8 cellular contexts compared by ENCODE assay signal in genomic region chr6:2970753-2971419, GRCh38. TPM values are rescaled to one million over a fixed set of nuclear protein-coding genes. Genes with fewer than 3 reads are reported as not detected.
DNase-seq lines count a peak whose midpoint lies in the region; ATAC-seq, FAIRE-seq and TF ChIP-seq lines count a peak whose summit lies in the region.

No MANE protein-coding gene starts in this region.

- H3K4me2 ChIP-seq in endothelial cell of umbilical vein (ENCODE audit: insufficient read depth, low read length) = peak overlapping the region; percentile 78

- peaks cover 15% of the 10 kb centered on the region for H3K79me2 ChIP-seq in endothelial cell of umbilical vein (ENCODE audit: control insufficient read depth, insufficient read depth, low read length)

- BruUV-seq in endothelial cell of umbilical vein (replicated peaks; lab: Mats Ljungman, UMichigan) = no TSS peak

- peak overlapping the region; percentile 51 for H3K27ac ChIP-seq in endothelial cell of umbilical vein (ENCODE audit: insufficient read depth, low read depth, low read length)
- H3K27ac ChIP-seq in mesodermal cell (ENCODE audit: low read depth, low read length, severe bottlenecking) = peak overlapping the region; percentile 30

- H3K36me3 ChIP-seq in ES-I3 (ENCODE audit: insufficient read depth, low read length) = no peaks in the 10 kb centered on the region
- H3K36me3 ChIP-seq in endothelial cell of umbilical vein (ENCODE audit: control insufficient read depth in 2 of 2, extremely low read depth in 1 of 2, insufficient read depth in 2 of 2, low read length in 2 of 2) = peaks cover 0 to under 1% of the 10 kb centered on the region in 2 experiments
- no peaks in the 10 kb centered on the region for H3K36me3 ChIP-seq in mesodermal cell (ENCODE audit: control insufficient read depth, insufficient read depth, low read length)

- no peak for TF ChIP-seq POLR2A in endothelial cell of umbilical vein (IDR thresholded peaks at IDR 0.05; ENCODE audit: low read depth, low read length)

- intact Hi-C loops in endothelial cell of umbilical vein (cut with micrococcal nuclease) = loop anchor here (1.0 kb wide), 4 partner anchors 10 to 19 kb away; no protein-coding TSS in a partner anchor

- H3K4me1 ChIP-seq in ES-I3 (ENCODE audit: insufficient read depth, low read length) (no peaks in the 10 kb centered on the region), endothelial cell of umbilical vein (ENCODE audit: control insufficient read depth, extremely low read depth, insufficient read depth, low read length) (peaks cover 5% of the 10 kb centered on the region), mesodermal cell (ENCODE audit: control insufficient read depth, insufficient read depth, low read length, poor library complexity, severe bottlenecking) (peaks cover 10% of the 10 kb centered on the region)

- H2AFZ ChIP-seq in endothelial cell of umbilical vein (ENCODE audit: low read depth, low read length) = peak overlapping the region; percentile 60

- TF ChIP-seq CTCF in endothelial cell of umbilical vein (IDR thresholded peaks at IDR 0.05; ENCODE audit: extremely low read depth in 1 of 2, insufficient read depth in 1 of 2, low read depth in 1 of 2, low read length in 2 of 2) = no peak

- no peak for ATAC-seq in GM18502 (IDR thresholded peaks at IDR 0.05; ENCODE audit: poor library complexity, unreplicated experiment)

- POLR2A ChIA-PET in endothelial cell of umbilical vein (lab: Charles Lee) = interaction anchor here (0.6 to 0.8 kb wide), 2 partner anchors 18 to 1051 kb away, joined by 5 to 7 read pairs; no protein-coding TSS in a partner anchor

- no peaks in the 10 kb centered on the region for H3K27me3 ChIP-seq in endothelial cell of umbilical vein (ENCODE audit: control insufficient read depth in 2 of 2, insufficient read depth in 2 of 2, low read length in 2 of 2)

- H3K4me3 ChIP-seq in endothelial cell of umbilical vein (replicated peaks in 1 of 3; ENCODE audit: insufficient read depth in 1 of 3, low read depth in 1 of 3, low read length in 3 of 3) = peak overlapping the region; percentile 15 to 58 (median 54)
- peak overlapping the region; percentile 52 for H3K4me3 ChIP-seq in mesodermal cell (ENCODE audit: extremely low read depth, insufficient read depth, low read length, poor library complexity, severe bottlenecking)

- DNase-seq in NCI-H2196 (lab: John Stamatoyannopoulos, UW; ENCODE audit: unreplicated experiment) (peak; percentile 54), activated T-cell treated with anti-CD3 and anti-CD28 coated beads for 24 hours (ENCODE audit: low read depth) (peak; percentile 38), endothelial cell of umbilical vein (ENCODE audit: low read depth, low spot score) (peak; percentile 56), OCI-M1 (lab: John Stamatoyannopoulos, UW) (no peak)
- peak; percentile 39 for DNase-seq in stimulated activated CD8-positive, alpha-beta memory T cell treated with anti-CD3 and anti-CD28 coated beads, Interleukin-4, amount 100 ng/mL, for 24 hours (ENCODE audit: low read depth)

- CTCF ChIA-PET in endothelial cell of umbilical vein (lab: Charles Lee) = interaction anchor here (0.9 to 1.5 kb wide), 3 partner anchors 9 to 18 kb away, joined by 3 to 14 read pairs (median 6); no protein-coding TSS in a partner anchor

- H3K9me3 ChIP-seq in ES-I3 (ENCODE audit: control insufficient read depth, insufficient read depth, low read length) (no peaks in the 10 kb centered on the region), endothelial cell of umbilical vein (replicated peaks; ENCODE audit: control insufficient read depth, insufficient read depth, low read length) (no peaks in the 10 kb centered on the region), mesodermal cell (ENCODE audit: control insufficient read depth, low read length) (no peaks in the 10 kb centered on the region)

- no peaks in the 10 kb centered on the region for H4K20me1 ChIP-seq in endothelial cell of umbilical vein (replicated peaks; ENCODE audit: control insufficient read depth, extremely low read depth, insufficient read depth, low read length)

- FAIRE-seq in endothelial cell of umbilical vein (lab: Jason Lieb, UNC) = no peak

- no peaks in the 10 kb centered on the region for H3K9me1 ChIP-seq in endothelial cell of umbilical vein (replicated peaks; ENCODE audit: control insufficient read depth, extremely low read depth, insufficient read depth, low read length)

- WGBS in mesodermal cell (ENCODE audit: insufficient coverage in 2 of 2), 2 experiments = 1 to 2% methylated on average over 66 to 67 of the region's 80 CpGs

- dilution Hi-C loops in endothelial cell of umbilical vein (cut with MboI; ENCODE audit: extremely low pct_ligation_motif_present, low sequenced_read_pairs) = no loop called here

- H3K9ac ChIP-seq in ES-I3 (ENCODE audit: low read depth, low read length) = peak overlapping the region; percentile 90
- peak overlapping the region; percentile 60 for H3K9ac ChIP-seq in endothelial cell of umbilical vein (replicated peaks; ENCODE audit: extremely low read depth, insufficient read depth, low read length)

TF ChIP-seq in endothelial cell of umbilical vein, 7 proteins besides CTCF, POLR2A, EP300 and RAD21:
- no peak for TF ChIP-seq GATA2 (IDR thresholded peaks at IDR 0.05; ENCODE audit: insufficient read depth, insufficient read length, low read depth, low read length)
- TF ChIP-seq JUN (IDR thresholded peaks at IDR 0.05; ENCODE audit: borderline replicate concordance, insufficient read depth, insufficient read length, low read depth) = no peak
- TF ChIP-seq POLR2AphosphoS5 (IDR thresholded peaks at IDR 0.05; ENCODE audit: insufficient read depth, low read depth, low read length) = peak; percentile 57
- no peak for TF ChIP-seq FOS (IDR thresholded peaks at IDR 0.05; ENCODE audit: borderline replicate concordance, insufficient read depth, low read length)

RNA-seq across cellular contexts. Expression of gene SERPINB6, which starts 0.5 kb away (rescaled TPM):
- 145 and 155 TPM in 2 replicates for total RNA-seq in endothelial cell of umbilical vein
- polyA plus RNA-seq in endothelial cell of umbilical vein = 148 and 151 TPM in 2 replicates
- polyA plus RNA-seq in endothelial cell of umbilical vein (2011; cell fraction: cytosol; rRNA removed) = 127 and 135 TPM in 2 replicates
- polyA plus RNA-seq in endothelial cell of umbilical vein (2011; cell fraction: nucleus; rRNA removed) = 173 and 181 TPM in 2 replicates
- polyA plus RNA-seq in endothelial cell of umbilical vein (2012) = 129 and 136 TPM in 2 replicates
- polyA minus RNA-seq in endothelial cell of umbilical vein = 120 and 126 TPM in 2 replicates
- polyA minus RNA-seq in endothelial cell of umbilical vein (2011; cell fraction: cytosol; rRNA and poly(A)+ RNA removed) = 95.6 TPM
- polyA minus RNA-seq in endothelial cell of umbilical vein (2011; cell fraction: nucleus; rRNA and poly(A)+ RNA removed) = 60.0 and 72.9 TPM in 2 replicates
- 75.6 TPM for polyA plus RNA-seq in mesodermal cell (2013, experiment 1 of 2)
- polyA plus RNA-seq in mesodermal cell (2013, experiment 2 of 2) = 76.2 TPM

RNA-seq across cellular contexts. Expression of gene NQO2, which starts 28.8 kb away (rescaled TPM):
- 27.6 and 31.6 TPM in 2 replicates for total RNA-seq in endothelial cell of umbilical vein
- polyA plus RNA-seq in endothelial cell of umbilical vein = 44.1 and 48.0 TPM in 2 replicates
- 52.6 and 52.8 TPM in 2 replicates for polyA plus RNA-seq in endothelial cell of umbilical vein (2011; cell fraction: cytosol; rRNA removed)
- polyA plus RNA-seq in endothelial cell of umbilical vein (2011; cell fraction: nucleus; rRNA removed) = 25.0 and 26.4 TPM in 2 replicates
- polyA plus RNA-seq in endothelial cell of umbilical vein (2012) = 24.0 and 25.0 TPM in 2 replicates
- polyA minus RNA-seq in endothelial cell of umbilical vein = 34.7 and 35.6 TPM in 2 replicates
- 57.5 TPM for polyA minus RNA-seq in endothelial cell of umbilical vein (2011; cell fraction: cytosol; rRNA and poly(A)+ RNA removed)
- 4.3 and 5.4 TPM in 2 replicates for polyA minus RNA-seq in endothelial cell of umbilical vein (2011; cell fraction: nucleus; rRNA and poly(A)+ RNA removed)
- 37.7 TPM for polyA plus RNA-seq in mesodermal cell (2013, experiment 1 of 2)
- polyA plus RNA-seq in mesodermal cell (2013, experiment 2 of 2) = 34.7 TPM
